ENCODE assay signal across 1 cellular context in genomic region chr12:88572785-88573565, GRCh38.
TF ChIP-seq lines count a peak whose summit lies in the region.

No MANE protein-coding gene starts in this region.

TF ChIP-seq in IMR-90, 13 proteins besides CTCF, POLR2A, EP300 and RAD21:
- TF ChIP-seq CEBPB (IDR thresholded peaks at IDR 0.05; ENCODE audit: low read depth, low read length), result peak; percentile 61; the same call in 1 of the 2 replicates
- no peak for TF ChIP-seq MAZ (IDR thresholded peaks at IDR 0.05; ENCODE audit: borderline replicate concordance, low read depth, low read length)
TF ChIP-seq in IMR-90: peak in this region for 1.
